1 cellular context compared by ENCODE assay signal in the genomic region with DNA sequence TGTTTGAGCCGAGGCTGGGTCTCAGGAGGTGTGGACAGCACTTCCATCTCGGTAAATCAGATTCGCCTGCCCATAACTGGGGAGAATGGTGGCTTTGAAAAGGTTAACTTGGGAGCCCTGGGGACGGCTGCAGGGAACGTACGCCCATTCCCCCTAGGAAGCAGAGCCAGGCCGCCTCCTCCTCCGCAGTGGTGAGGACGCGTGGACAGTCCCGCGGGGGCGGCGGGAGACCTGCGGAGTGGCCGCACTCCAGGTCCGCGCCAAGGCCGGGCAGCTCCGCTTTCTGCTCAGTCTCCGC.
TF ChIP-seq lines count a peak whose summit lies in the region.

No MANE protein-coding gene starts in this region.

TF ChIP-seq in A549, 52 proteins besides CTCF, POLR2A, EP300 and RAD21 (continued from another document):
- TF ChIP-seq REST (IDR thresholded peaks at IDR 0.05), result no peak
TF ChIP-seq in A549: peak in this region for 0.
